Comparison of ENCODE assay signal across 31 cellular contexts in the genomic region with DNA sequence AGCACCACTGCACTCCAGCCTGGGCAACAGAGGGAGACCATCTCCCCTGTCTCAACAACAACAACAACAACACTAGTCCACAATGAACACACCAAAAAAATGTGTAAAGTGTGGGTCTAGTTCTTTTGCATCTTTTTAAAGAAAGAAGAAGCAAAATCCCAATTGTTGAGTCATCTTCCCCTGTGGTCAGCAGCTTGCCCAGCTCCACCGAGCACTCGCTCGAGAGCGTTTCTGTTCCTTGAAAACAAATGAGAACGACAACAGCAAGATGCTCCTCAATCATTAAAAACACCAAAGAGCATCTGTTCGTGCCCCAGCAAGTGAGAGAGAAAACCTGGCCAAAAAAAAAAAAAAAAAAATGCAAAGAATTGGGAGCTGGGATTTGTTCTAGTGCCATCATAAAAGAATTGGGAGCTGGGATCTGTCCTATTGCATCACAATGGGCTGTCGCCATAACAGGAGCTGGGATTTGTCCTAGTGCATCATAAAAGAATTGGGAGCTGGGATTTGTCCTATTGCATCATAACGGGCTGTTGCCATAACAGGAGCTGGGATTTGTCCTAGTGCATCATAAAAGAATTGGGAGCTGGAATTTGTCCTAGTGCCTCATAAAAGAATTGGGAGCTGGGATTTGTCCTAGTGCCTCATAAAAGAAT.
A peak's percentile ranks its signal among the peaks of the same experiment; 100 is the strongest.
DNase-seq lines count a peak whose midpoint lies in the region; ATAC-seq, FAIRE-seq and TF ChIP-seq lines count a peak whose summit lies in the region.
"Had no signal": no experiment of that assay in that cellular context is flagged by ENCODE, and none has a peak within 500 bp of the region (broad histone marks: within the 10 kb centered on the region; RNA-seq: fewer than 3 reads in every experiment).

No MANE protein-coding gene starts in this region.

- no CpG with 5 or more reads among the region's 8 CpGs for WGBS in H9 (ENCODE audit: extremely low coverage, insufficient read length, low lambda C conversion rate)
- 50% methylated on average over 8 of the region's 8 CpGs; no CpG with 5 or more reads in 1 of the 2 experiments for WGBS in H1 (ENCODE audit: extremely low coverage in 1 of 2, insufficient coverage in 1 of 2, insufficient read length in 1 of 2, insufficient replicate concordance in 2 of 2, low coverage in 1 of 2, low lambda C conversion rate in 2 of 2, missing lambda C conversion rate in 1 of 2), 2 experiments
- 49 to 78% methylated on average over 8 of the region's 8 CpGs for WGBS in sigmoid colon, 2 donors

- H3K4me2 ChIP-seq in H9 (ENCODE audit: insufficient read depth, insufficient read length, low read length) (no peak overlapping the region), H1 (ENCODE audit: insufficient read depth in 1 of 2, low read depth in 2 of 2, low read length in 2 of 2) (peak overlapping the region in 1 of 2 experiments; percentile 62; a peak in 3 of 4 replicates)
- H3K4me2 ChIP-seq: hepatocyte, KMS-11 had no signal

- peak overlapping the region; percentile 15 for H3K27ac ChIP-seq in H9 (ENCODE audit: insufficient read length, low read depth, low read length)
- peak overlapping the region; percentile 60 for H3K27ac ChIP-seq in H1 (ENCODE audit: low read depth, low read length)
- H3K27ac ChIP-seq in sigmoid colon: peak overlapping the region in 3 of 4 donors; percentile 73 to 85 (median 83)
- H3K27ac ChIP-seq: body of pancreas, hepatocyte, KMS-11, left ventricle myocardium inferior, thyroid gland had no signal

- H2AFZ ChIP-seq in H9 (ENCODE audit: low read length): no peak overlapping the region
- no peak overlapping the region for H2AFZ ChIP-seq in H1 (ENCODE audit: low read length)
- H2AFZ ChIP-seq: hepatocyte had no signal

- H3K4ac ChIP-seq in H9 (ENCODE audit: low read depth, low read length) (no peak overlapping the region; the same call in 1 of the 2 replicates), H1 (replicated peaks; ENCODE audit: insufficient read length, low read depth, low read length) (no peak overlapping the region)

- H3K4me3 ChIP-seq in NB4 (ENCODE audit: low read depth, low read length): no peak overlapping the region
- H3K4me3 ChIP-seq in H1 (ENCODE audit: extremely low read depth in 1 of 4, insufficient read depth in 2 of 4, low read depth in 3 of 4, low read length in 4 of 4): peak overlapping the region in 1 of 4 experiments; percentile 5; a peak in 1 of 8 replicates
- H3K4me3 ChIP-seq in sigmoid colon: no peak overlapping the region
- H3K4me3 ChIP-seq: body of pancreas, hepatocyte, left ventricle myocardium inferior, thyroid gland had no signal

- no peaks in the 10 kb centered on the region for H3K36me3 ChIP-seq in H1 (ENCODE audit: control insufficient read depth in 2 of 4, insufficient read depth in 4 of 4, low read length in 3 of 4)
- H3K36me3 ChIP-seq in sigmoid colon: no peaks in the 10 kb centered on the region
- H3K36me3 ChIP-seq: left ventricle myocardium inferior, thyroid gland had no signal

- no peak overlapping the region for H2BK120ac ChIP-seq in H9 (ENCODE audit: low read depth, low read length, poor library complexity, severe bottlenecking)
- H2BK120ac ChIP-seq in H1 (replicated peaks; ENCODE audit: low read depth, low read length): peak overlapping the region; percentile 5

- H3K79me2 ChIP-seq in H9 (ENCODE audit: insufficient read depth, low read length) (no peaks in the 10 kb centered on the region), H1 (ENCODE audit: control insufficient read depth in 1 of 2, insufficient read depth in 2 of 2, low read length in 2 of 2) (no peaks in the 10 kb centered on the region)
- H3K79me2 ChIP-seq: hepatocyte had no signal

- H4K5ac ChIP-seq in H9 (ENCODE audit: insufficient read length, low read depth, low read length) (no peak overlapping the region), H1 (ENCODE audit: insufficient read length, low read depth, low read length) (peak overlapping the region; percentile 6)

- H3K9me3 ChIP-seq in H9 (ENCODE audit: control insufficient read depth, low read depth, low read length): no peaks in the 10 kb centered on the region
- 0 out of 4 replicates have a peak, but pooled peaks cover 0 to 3% of the 10 kb centered on the region in 2 experiments for H3K9me3 ChIP-seq in H1 (ENCODE audit: insufficient read depth in 2 of 2, low read depth in 1 of 2, low read length in 1 of 2)
- H3K9me3 ChIP-seq in sigmoid colon: no peaks in the 10 kb centered on the region
- H3K9me3 ChIP-seq: body of pancreas, left ventricle myocardium inferior, thyroid gland had no signal

- H3K18ac ChIP-seq in H9 (ENCODE audit: insufficient read length, low read depth, low read length) (peak overlapping the region; percentile 21), H1 (ENCODE audit: extremely low read depth, low read length) (peak overlapping the region; percentile 76)

- H3K27me3 Mint-ChIP-seq in H9 (ENCODE audit: low read depth): no peaks in the 10 kb centered on the region

- H3T11ph ChIP-seq in H9 (ENCODE audit: low read length): no peak overlapping the region

- no peak for TF ChIP-seq EP300 in H1 (IDR thresholded peaks at IDR 0.05; ENCODE audit: borderline replicate concordance in 1 of 2, low read depth in 2 of 2, low read length in 2 of 2)
- peak; percentile 78 to 98 (median 84) for TF ChIP-seq EP300 in sigmoid colon (IDR thresholded peaks at IDR 0.05)

- TF ChIP-seq POLR2A in NB4 (IDR thresholded peaks at IDR 0.05; ENCODE audit: extremely low read depth, insufficient read length) (no peak), H1 (IDR thresholded peaks at IDR 0.05; ENCODE audit: control extremely low read depth in 1 of 2, low read depth in 2 of 2, low read length in 2 of 2) (no peak), sigmoid colon (IDR thresholded peaks at IDR 0.05) (no peak)

- TF ChIP-seq CTCF in H9 (conservative IDR thresholded peaks at IDR 0.05) (no peak), NB4 (IDR thresholded peaks at IDR 0.05; ENCODE audit: low read depth, low read length) (no peak), H1 (IDR thresholded peaks at IDR 0.05; ENCODE audit: control extremely low read depth in 1 of 3, insufficient read depth in 1 of 3, low read depth in 1 of 3, low read length in 3 of 3) (no peak), sigmoid colon (IDR thresholded peaks at IDR 0.05) (no peak)

- H3K56ac ChIP-seq in H9 (ENCODE audit: insufficient read length, low read depth, low read length) (no peak overlapping the region), H1 (replicated peaks; ENCODE audit: insufficient read length, low read depth, low read length) (no peak overlapping the region)

- POLR2A ChIA-PET in H1 (lab: Charles Lee; ENCODE audit: partially characterized antibody): interaction anchor here (0.6 to 1.3 kb wide), 6 partner anchors 14 to 362 kb away, joined by 3 to 4 read pairs (median 4); no protein-coding TSS in a partner anchor

- H2BK12ac ChIP-seq in H9 (ENCODE audit: insufficient read length, low read depth, low read length) (no peak overlapping the region), H1 (ENCODE audit: low read depth, low read length) (peak overlapping the region; percentile 100)

- peak; percentile 42 for FAIRE-seq in H1 (lab: Jason Lieb, UNC)
- FAIRE-seq: frontal cortex, G401.6, islet of Langerhans had no signal

- H4K91ac ChIP-seq in H9 (ENCODE audit: insufficient read length, low read depth, low read length) (no peak overlapping the region), H1 (replicated peaks; ENCODE audit: insufficient read length, low read length) (peak overlapping the region; percentile 25)

- no peaks in the 10 kb centered on the region for H3K23me2 ChIP-seq in H9 (ENCODE audit: insufficient read length, low read depth, low read length, poor library complexity, severe bottlenecking)
- H3K23me2 ChIP-seq in H1 (ENCODE audit: low read depth, low read length): no peaks in the 10 kb centered on the region

- peaks cover 62 to 64% of the 10 kb centered on the region in 2 experiments for H3K4me1 Mint-ChIP-seq in H9
- H3K4me1 Mint-ChIP-seq: CD8-positive, alpha-beta memory T cell; T-cell had no signal

- H3K9ac ChIP-seq in H9 (ENCODE audit: extremely low read depth, insufficient read length, low read length): no peak overlapping the region
- H3K9ac ChIP-seq in H1 (replicated peaks in 1 of 4; ENCODE audit: extremely low read depth in 1 of 4, low read depth in 3 of 4, low read length in 3 of 4): no peak overlapping the region
- H3K9ac ChIP-seq: KMS-11 had no signal

- H3K79me1 ChIP-seq in H9 (ENCODE audit: insufficient read depth, low read depth, low read length, poor library complexity, severe bottlenecking) (no peaks in the 10 kb centered on the region), H1 (ENCODE audit: low read depth, low read length) (no peaks in the 10 kb centered on the region)

- intact Hi-C loops in sigmoid colon (cut with DNase I): loop anchor here (1.0 kb wide), 1 partner anchor 36 kb away; no protein-coding TSS in a partner anchor

- H3K14ac ChIP-seq in H9 (ENCODE audit: insufficient read depth, low read length) (no peak overlapping the region), H1 (ENCODE audit: insufficient read length) (no peak overlapping the region)

- H2BK5ac ChIP-seq in H9 (ENCODE audit: insufficient read length, low read length): no peak overlapping the region
- peak overlapping the region; percentile 98 for H2BK5ac ChIP-seq in H1 (ENCODE audit: low read depth, low read length)

- H2AK5ac ChIP-seq in H9 (ENCODE audit: insufficient read length, low read length): no peak overlapping the region
- H2AK5ac ChIP-seq in H1 (ENCODE audit: low read depth, low read length): peak overlapping the region; percentile 100

- no peak overlapping the region for H2BK20ac ChIP-seq in H9 (ENCODE audit: low read depth, low read length, poor library complexity, severe bottlenecking)
- peak overlapping the region; percentile 92 for H2BK20ac ChIP-seq in H1 (ENCODE audit: low read length)

- DNase-seq in H9: no peak
- DNase-seq in NB4 (ENCODE audit: low read depth): peak; percentile 74
- no peak for DNase-seq in H1 (ENCODE audit: low read depth in 1 of 2, low spot score in 2 of 2)
- no peak for DNase-seq in sigmoid colon
- DNase-seq in stimulated activated CD4-positive, alpha-beta T cell treated with anti-CD3 and anti-CD28 coated beads, Interleukin-2, amount 100 ng/mL, for 24 hours: no peak
- no peak for DNase-seq in pons (ENCODE audit: low spot score)
- DNase-seq: activated CD4-positive, alpha-beta T cell treated with anti-CD3 and anti-CD28 coated beads for 1 hour; activated CD8-positive, alpha-beta T cell treated with anti-CD3 and anti-CD28 coated beads, Interleukin-2, amount 10 ng/mL, durations not matched to agents 7 days and 5 days; activated gamma-delta T cell; body of pancreas; CD8-positive, alpha-beta memory T cell; DMS153; effector CD8-positive, alpha-beta T cell; left ventricle myocardium inferior; naive thymus-derived CD4-positive, alpha-beta T cell; NCI-H1048; NCI-H187; NCI-H2227 treated with DMSO at 0.1 percent for 48 hours; NCI-H69; occipital lobe; PC-3; stimulated activated CD4-positive, alpha-beta T cell treated with anti-CD3 and anti-CD28 coated beads, Interleukin-12 subunit alpha, Interleukin-12 subunit beta, amount 100 ng/mL, for 4 hours; stimulated activated naive CD8-positive, alpha-beta T cell treated with anti-CD3 and anti-CD28 coated beads, Interleukin-15, amount 100 ng/mL, for 72 hours; T-cell; thyroid gland had no signal

- peak overlapping the region in 1 of 2 experiments; percentile 29; a peak in 1 of 5 replicates for H3K4me3 Mint-ChIP-seq in H9
- H3K4me3 Mint-ChIP-seq: activated CD8-positive, alpha-beta T cell treated with anti-CD3 and anti-CD28 coated beads, Interleukin-2, amount 10 ng/mL, durations not matched to agents 7 days and 5 days; CD8-positive, alpha-beta memory T cell; naive thymus-derived CD4-positive, alpha-beta T cell; stimulated activated naive CD8-positive, alpha-beta T cell treated with anti-CD3 and anti-CD28 coated beads, Interleukin-15, amount 100 ng/mL, for 72 hours; T-cell had no signal

- H3K23ac ChIP-seq in H9 (ENCODE audit: insufficient read length, low read depth, low read length): no peak overlapping the region
- no peak overlapping the region for H3K23ac ChIP-seq in H1 (ENCODE audit: insufficient read length)

- H3K27ac Mint-ChIP-seq in H9: peak overlapping the region; percentile 84 to 99 (median 94)
- H3K27ac Mint-ChIP-seq: activated CD8-positive, alpha-beta T cell treated with anti-CD3 and anti-CD28 coated beads, Interleukin-2, amount 10 ng/mL, durations not matched to agents 7 days and 5 days; naive thymus-derived CD4-positive, alpha-beta T cell; stimulated activated naive CD8-positive, alpha-beta T cell treated with anti-CD3 and anti-CD28 coated beads, Interleukin-15, amount 100 ng/mL, for 72 hours; T-cell had no signal

- H3K9me3 Mint-ChIP-seq in H9: peaks cover 6 to 7% of the 10 kb centered on the region in 2 experiments; a peak in 3 of 5 replicates

- no peak for TF ChIP-seq RAD21 in H1 (IDR thresholded peaks at IDR 0.05 in 1 of 2, conservative IDR thresholded peaks at IDR 0.05 in 1 of 2; ENCODE audit: low read depth in 2 of 2, low read length in 2 of 2)

- CTCF ChIA-PET in H1 (lab: Charles Lee; ENCODE audit: partially characterized antibody): interaction anchor here (0.7 to 2.9 kb wide), 7 partner anchors 17 to 104 kb away, joined by 3 to 12 read pairs (median 4); no protein-coding TSS in a partner anchor

- H3K4me1 ChIP-seq in H9 (ENCODE audit: insufficient read depth, low read length) (peaks cover 19% of the 10 kb centered on the region; the same call in 1 of the 2 replicates), H1 (replicated peaks in 1 of 4; ENCODE audit: control insufficient read depth in 3 of 4, insufficient read depth in 4 of 4, low read length in 3 of 4) (peaks cover 14 to 29% (median 19%) of the 10 kb centered on the region in 4 experiments), sigmoid colon (peaks cover 0 to 45% (median 27%) of the 10 kb centered on the region in 4 donors)
- H3K4me1 ChIP-seq: body of pancreas, left ventricle myocardium inferior, thyroid gland had no signal

- no peaks in the 10 kb centered on the region for H4K20me1 ChIP-seq in H9 (ENCODE audit: control insufficient read depth, insufficient read depth, insufficient read length)
- no peaks in the 10 kb centered on the region for H4K20me1 ChIP-seq in H1 (replicated peaks in 1 of 2; ENCODE audit: control insufficient read depth in 1 of 2, insufficient read depth in 2 of 2, low read length in 2 of 2)

- H4K8ac ChIP-seq in H9 (replicated peaks; ENCODE audit: insufficient read length, low read depth, low read length) (no peak overlapping the region), H1 (ENCODE audit: extremely low read depth, insufficient read depth, low read length) (no peak overlapping the region; the same call in 1 of the 2 replicates)

- H2BK15ac ChIP-seq in H9 (ENCODE audit: low read depth, low read length): no peak overlapping the region
- peak overlapping the region; percentile 49; the same call in 1 of the 2 replicates for H2BK15ac ChIP-seq in H1 (ENCODE audit: low read length)

- H3K36me3 Mint-ChIP-seq in H9 (ENCODE audit: insufficient read depth in 1 of 3, low read depth in 3 of 3): peaks cover 0 to 5% (median 3%) of the 10 kb centered on the region in 3 experiments; a peak in 1 of 7 replicates
- H3K36me3 Mint-ChIP-seq: CD8-positive, alpha-beta memory T cell; naive thymus-derived CD4-positive, alpha-beta T cell; T-cell had no signal

- ATAC-seq in GM21360 (IDR thresholded peaks at IDR 0.05; ENCODE audit: unreplicated experiment): no peak
- ATAC-seq: activated CD8-positive, alpha-beta T cell treated with anti-CD3 and anti-CD28 coated beads, Interleukin-2, amount 10 ng/mL, durations not matched to agents 7 days and 5 days; body of pancreas; naive thymus-derived CD4-positive, alpha-beta T cell; PC-3; stimulated activated naive CD8-positive, alpha-beta T cell treated with anti-CD3 and anti-CD28 coated beads, Interleukin-15, amount 100 ng/mL, for 72 hours; T-cell had no signal

- H3K27me3 ChIP-seq in H9 (ENCODE audit: insufficient read depth, low read length) (no peaks in the 10 kb centered on the region), H1 (replicated peaks in 1 of 4; ENCODE audit: control insufficient read depth in 3 of 4, extremely low read depth in 1 of 4, insufficient read depth in 3 of 4, low read length in 3 of 4) (no peaks in the 10 kb centered on the region; a peak in 1 of 7 replicates), sigmoid colon (no peaks in the 10 kb centered on the region)
- H3K27me3 ChIP-seq: body of pancreas, hepatocyte, thyroid gland had no signal

Comparison
In these comparisons a context has a peak if more than half of its experiments do, and no peak if none do; other contexts are left out.
1. H3K27ac ChIP-seq: peak in every context shown above with its lines; median percentile 83 in sigmoid colon; 60 in H1; 15 in H9.